15 cellular contexts compared by ENCODE assay signal in genomic region chrX:17414057-17414658, GRCh38. TPM values are rescaled to one million over a fixed set of nuclear protein-coding genes. Genes with fewer than 3 reads are reported as not detected.
A peak's percentile ranks its signal among the peaks of the same experiment; 100 is the strongest.
DNase-seq lines count a peak whose midpoint lies in the region; FAIRE-seq and TF ChIP-seq lines count a peak whose summit lies in the region.
"Had no signal": no experiment of that assay in that cellular context is flagged by ENCODE, and none has a peak within 500 bp of the region (broad histone marks: within the 10 kb centered on the region; RNA-seq: fewer than 3 reads in every experiment).

No MANE protein-coding gene starts in this region.

- no peak overlapping the region for H3K4me3 Mint-ChIP-seq in activated T-cell treated with anti-CD3 and anti-CD28 coated beads, Interleukin-2, amount 50 U/mL, for 24 hours
- H3K4me3 Mint-ChIP-seq: CD8-positive, alpha-beta T cell had no signal

- no peak for TF ChIP-seq POLR2A in uterus (IDR thresholded peaks at IDR 0.05)

- no peak overlapping the region for H2BK15ac ChIP-seq in mesenchymal stem cell (ENCODE audit: low read depth, poor library complexity, severe bottlenecking)

- H3K36me3 Mint-ChIP-seq in activated T-cell treated with anti-CD3 and anti-CD28 coated beads, Interleukin-2, amount 50 U/mL, for 24 hours (ENCODE audit: low read depth): no peaks in the 10 kb centered on the region
- H3K36me3 Mint-ChIP-seq: CD8-positive, alpha-beta T cell had no signal

- H3K27me3 Mint-ChIP-seq in activated T-cell treated with anti-CD3 and anti-CD28 coated beads, Interleukin-2, amount 50 U/mL, for 24 hours: peaks cover 48% of the 10 kb centered on the region

- no peak overlapping the region for H3K4me2 ChIP-seq in mesenchymal stem cell (ENCODE audit: low read length, poor library complexity, severe bottlenecking)

- H3K4me1 ChIP-seq in mesenchymal stem cell (ENCODE audit: control insufficient read depth, insufficient read depth, low read depth, low read length): peaks cover 10% of the 10 kb centered on the region
- H3K4me1 ChIP-seq in uterus: no peaks in the 10 kb centered on the region

- H2BK5ac ChIP-seq in mesenchymal stem cell (ENCODE audit: low read depth, low read length, poor library complexity, severe bottlenecking): no peak overlapping the region

- WGBS in mesenchymal stem cell: 59% methylated on average over 5 of the region's 7 CpGs

- no peak overlapping the region for H4K91ac ChIP-seq in mesenchymal stem cell (ENCODE audit: low read length)

- no peak overlapping the region for H4K8ac ChIP-seq in mesenchymal stem cell (ENCODE audit: low read length)

- H3K4ac ChIP-seq in mesenchymal stem cell (ENCODE audit: low read depth in 1 of 2, low read length in 2 of 2): no peak overlapping the region

- H3K9me3 Mint-ChIP-seq in activated T-cell treated with anti-CD3 and anti-CD28 coated beads, Interleukin-2, amount 50 U/mL, for 24 hours: no peaks in the 10 kb centered on the region
- H3K9me3 Mint-ChIP-seq: CD8-positive, alpha-beta T cell had no signal

- no peak overlapping the region for H2BK12ac ChIP-seq in mesenchymal stem cell (ENCODE audit: low read length in 2 of 2)

- H3K4me3 ChIP-seq in bronchial epithelial cell (ENCODE audit: low read depth, low read length) (no peak overlapping the region), mesenchymal stem cell (ENCODE audit: insufficient read depth in 1 of 2, low read depth in 1 of 2, low read length in 2 of 2) (no peak overlapping the region), uterus (no peak overlapping the region)
- H3K4me3 ChIP-seq: GM12878, tibial nerve had no signal

- FAIRE-seq in bronchial epithelial cell (lab: Jason Lieb, UNC): peak; percentile 92
- FAIRE-seq: A204.1, GM12878 had no signal

- DNase-seq in NOMO-1 (lab: John Stamatoyannopoulos, UW; ENCODE audit: unreplicated experiment in 2 of 2) (peak; percentile 2 to 12), NOMO-1 treated with dmso at 0.1 percent for 144 hours (lab: John Stamatoyannopoulos, UW; ENCODE audit: unreplicated experiment) (no peak), bronchial epithelial cell (ENCODE audit: low read depth) (peak; percentile 64), mesenchymal stem cell (no peak), uterus (peak; percentile 27 to 50), OCI-M2 (lab: John Stamatoyannopoulos, UW; ENCODE audit: unreplicated experiment) (no peak), occipital lobe (lab: John Stamatoyannopoulos, UW) (no peak)
- DNase-seq in activated T-cell treated with anti-CD3 and anti-CD28 coated beads, Interleukin-2, amount 50 U/mL, for 24 hours: no peak
- DNase-seq: CD8-positive, alpha-beta T cell; EL; kidney glomerular epithelial cell; NCI-H1930 had no signal

- H2AFZ ChIP-seq in mesenchymal stem cell (ENCODE audit: low read depth, low read length): no peak overlapping the region

- TF ChIP-seq CTCF in bronchial epithelial cell (IDR thresholded peaks at IDR 0.05; ENCODE audit: insufficient read depth, low read length, severe bottlenecking): no peak
- TF ChIP-seq CTCF in uterus (IDR thresholded peaks at IDR 0.05): no peak

- intact Hi-C loops in uterus (cut with DNase I; ENCODE audit: low total_unique reads): no loop called here

- H3K36me3 ChIP-seq in bronchial epithelial cell (ENCODE audit: control insufficient read depth, insufficient read depth, low read length): no peaks in the 10 kb centered on the region
- no peaks in the 10 kb centered on the region for H3K36me3 ChIP-seq in mesenchymal stem cell (ENCODE audit: control insufficient read depth in 1 of 2, insufficient read depth in 2 of 2, low read depth in 1 of 2, low read length in 2 of 2)
- no peaks in the 10 kb centered on the region for H3K36me3 ChIP-seq in uterus
- H3K36me3 ChIP-seq: tibial nerve had no signal

- H3K79me1 ChIP-seq in mesenchymal stem cell (replicated peaks; ENCODE audit: low read length, poor library complexity, severe bottlenecking): no peaks in the 10 kb centered on the region

- peaks cover 10% of the 10 kb centered on the region for H3K4me1 Mint-ChIP-seq in activated T-cell treated with anti-CD3 and anti-CD28 coated beads, Interleukin-2, amount 50 U/mL, for 24 hours (ENCODE audit: low read depth)

- H3K23ac ChIP-seq in mesenchymal stem cell (ENCODE audit: low read length in 2 of 2): no peak overlapping the region

- H3K27me3 ChIP-seq in bronchial epithelial cell (ENCODE audit: control insufficient read depth, insufficient read depth, low read length) (no peaks in the 10 kb centered on the region), mesenchymal stem cell (ENCODE audit: control insufficient read depth in 1 of 2, insufficient read depth in 1 of 2, low read length in 2 of 2) (peaks cover 0 to 20% of the 10 kb centered on the region in 2 experiments), uterus (no peaks in the 10 kb centered on the region)
- H3K27me3 ChIP-seq: tibial nerve had no signal

- H3K27ac ChIP-seq in mesenchymal stem cell (ENCODE audit: low read length, poor library complexity, severe bottlenecking) (peak overlapping the region; percentile 32), uterus (peak overlapping the region; percentile 8 to 62)

- H2AK5ac ChIP-seq in mesenchymal stem cell (ENCODE audit: low read length, severe bottlenecking): peak overlapping the region; percentile 81

- H3K14ac ChIP-seq in mesenchymal stem cell (ENCODE audit: low read length in 2 of 2): no peak overlapping the region

- no peaks in the 10 kb centered on the region for H3K9me3 ChIP-seq in mesenchymal stem cell (ENCODE audit: control insufficient read depth, low read length)
- no peaks in the 10 kb centered on the region for H3K9me3 ChIP-seq in uterus
- H3K9me3 ChIP-seq: tibial nerve had no signal

- H3K9ac ChIP-seq in mesenchymal stem cell (ENCODE audit: low read length): peak overlapping the region; percentile 19

- H3K18ac ChIP-seq in mesenchymal stem cell (ENCODE audit: low read depth in 1 of 2, low read length in 2 of 2): no peak overlapping the region

- no peak overlapping the region for H3K27ac Mint-ChIP-seq in activated T-cell treated with anti-CD3 and anti-CD28 coated beads, Interleukin-2, amount 50 U/mL, for 24 hours
- H3K27ac Mint-ChIP-seq: CD8-positive, alpha-beta T cell had no signal

- H2BK120ac ChIP-seq in mesenchymal stem cell (ENCODE audit: low read depth, low read length): no peak overlapping the region

RNA-seq across cellular contexts. Expression of gene NHS, which starts 39.2 kb away (rescaled TPM):
- total RNA-seq in bronchial epithelial cell (0.79 and 1.0 TPM in 2 replicates), uterus (10 to 100 TPM in 2 of 4 donors, 1 to 10 TPM in 2; 3.5 to 14.3 (median 9.5) TPM), occipital lobe (3.3 TPM)
- polyA plus RNA-seq in mesenchymal stem cell (2013, experiment 1 of 2): 0.03 TPM
- 0.03 TPM for polyA plus RNA-seq in mesenchymal stem cell (2013, experiment 2 of 2)

Comparison
In these comparisons a context has a peak if more than half of its experiments do, and no peak if none do; other contexts are left out.
1. DNase-seq: peak in NOMO-1 (2 of 2), bronchial epithelial cell (single experiment) and uterus (2 of 2); none in NOMO-1 treated with dmso at 0.1 percent for 144 hours (single experiment), mesenchymal stem cell (single experiment), OCI-M2 (single experiment), occipital lobe (single experiment) and activated T-cell treated with anti-CD3 and anti-CD28 coated beads, Interleukin-2, amount 50 U/mL, for 24 hours (single experiment).